Comparison of ENCODE assay signal across 8 cellular contexts in genomic region chr3:27312044-27312668, GRCh38. TPM values are rescaled to one million over a fixed set of nuclear protein-coding genes. Genes with fewer than 3 reads are reported as not detected.
DNase-seq lines count a peak whose midpoint lies in the region; ATAC-seq and TF ChIP-seq lines count a peak whose summit lies in the region.

No MANE protein-coding gene starts in this region.

- TF ChIP-seq EP300 in tibial nerve (IDR thresholded peaks at IDR 0.05), result no peak

- peak; percentile 55 to 59 for ATAC-seq in activated CD4-positive, CD25-positive, alpha-beta regulatory T cell treated with anti-CD3 and anti-CD28 coated beads, Interleukin-2, amount 50 U/mL, for 24 hours
- ATAC-seq in GM21367 (IDR thresholded peaks at IDR 0.05; ENCODE audit: unreplicated experiment) (peak; percentile 90), HG03558 (IDR thresholded peaks at IDR 0.05; ENCODE audit: extremely low read depth, unreplicated experiment) (peak; percentile 87)

- TF ChIP-seq POLR2A in tibial nerve (IDR thresholded peaks at IDR 0.05), result no peak

- H3K27me3 ChIP-seq in tibial nerve, result no peaks in the 10 kb centered on the region

- no peaks in the 10 kb centered on the region for H3K9me3 ChIP-seq in tibial nerve

- H3K4me3 ChIP-seq in tibial nerve, result no peak overlapping the region

- no peaks in the 10 kb centered on the region for H3K36me3 ChIP-seq in tibial nerve

- H3K27ac ChIP-seq in tibial nerve, result no peak overlapping the region

- DNase-seq in activated CD4-positive, CD25-positive, alpha-beta regulatory T cell treated with anti-CD3 and anti-CD28 coated beads, Interleukin-2, amount 50 U/mL, for 72 hours, result no peak
- peak; percentile 58 for DNase-seq in NOMO-1 treated with DMSO at 0.1 percent for 48 hours (lab: John Stamatoyannopoulos, UW; ENCODE audit: unreplicated experiment)
- peak; percentile 41 for DNase-seq in central memory CD4-positive, alpha-beta T cell
- peak; percentile 92 for DNase-seq in kidney glomerular epithelial cell (lab: John Stamatoyannopoulos, UW)
- peak in 1 of 2 donors; percentile 23 for DNase-seq in tibial nerve (ENCODE audit: low spot score in 2 of 2)

- H3K4me1 ChIP-seq in tibial nerve, result no peaks in the 10 kb centered on the region

- TF ChIP-seq CTCF in tibial nerve (IDR thresholded peaks at IDR 0.05), result peak; percentile 64 to 79 (median 76)

- WGBS in tibial nerve, 2 donors, result 38 to 40% methylated on average over 5 of the region's 5 CpGs

RNA-seq across cellular contexts. Expression of gene NEK10, which starts 57.0 kb away (rescaled TPM):
- total RNA-seq in tibial nerve, result 1 to 10 TPM in 3 of 4 donors, under 1 TPM in 1; 0.20 to 2.4 (median 1.7) TPM
